In genomic region chr6:112883095-112883494, GRCh38 we compare ENCODE assay signal across 2 cellular contexts.
TF ChIP-seq lines count a peak whose summit lies in the region.

No MANE protein-coding gene starts in this region.

TF ChIP-seq in IMR-90, 13 proteins besides CTCF, POLR2A, EP300 and RAD21 (continued from another document):
- TF ChIP-seq USF2 (IDR thresholded peaks at IDR 0.05; ENCODE audit: low read depth, low read length): no peak
- no peak for TF ChIP-seq RCOR1 (IDR thresholded peaks at IDR 0.05; ENCODE audit: insufficient replicate concordance, low read length)
- no peak for TF ChIP-seq MXI1 (IDR thresholded peaks at IDR 0.05; ENCODE audit: borderline replicate concordance, low read depth, low read length)
- no peak for TF ChIP-seq ELK1 (IDR thresholded peaks at IDR 0.05; ENCODE audit: borderline replicate concordance, low read depth, low read length)
- TF ChIP-seq MAZ (IDR thresholded peaks at IDR 0.05; ENCODE audit: borderline replicate concordance, low read depth, low read length): no peak
- TF ChIP-seq CHD1 (IDR thresholded peaks at IDR 0.05; ENCODE audit: low read depth, low read length): no peak
- TF ChIP-seq CEBPB (IDR thresholded peaks at IDR 0.05; ENCODE audit: low read depth, low read length): no peak
- no peak for TF ChIP-seq NFE2L2 (IDR thresholded peaks at IDR 0.05; ENCODE audit: low read depth, low read length)
- TF ChIP-seq RFX5 (IDR thresholded peaks at IDR 0.05; ENCODE audit: low read depth, low read length): no peak
- no peak for TF ChIP-seq BHLHE40 (IDR thresholded peaks at IDR 0.05; ENCODE audit: low read depth, low read length)
- TF ChIP-seq SMC3 (IDR thresholded peaks at IDR 0.05; ENCODE audit: low read depth, low read length): no peak
- no peak for TF ChIP-seq MAFK (IDR thresholded peaks at IDR 0.05; ENCODE audit: low read depth, low read length)

TF ChIP-seq in GM23338, 12 proteins besides CTCF, POLR2A, EP300 and RAD21 (continued from another document):
- TF ChIP-seq ETS1 (IDR thresholded peaks at IDR 0.05) (no peak), POLR2AphosphoS5 (IDR thresholded peaks at IDR 0.05; ENCODE audit: low read depth) (no peak), JUNB (IDR thresholded peaks at IDR 0.05; ENCODE audit: unreplicated experiment) (no peak)
